In genomic region chr17:44087319-44087718, GRCh38 we compare ENCODE assay signal across 10 cellular contexts. TPM values are rescaled to one million over a fixed set of nuclear protein-coding genes. Genes with fewer than 3 reads are reported as not detected.
DNase-seq lines count a peak whose midpoint lies in the region; TF ChIP-seq lines count a peak whose summit lies in the region.
"Had no signal": no experiment of that assay in that cellular context is flagged by ENCODE, and none has a peak within 500 bp of the region (broad histone marks: within the 10 kb centered on the region; RNA-seq: fewer than 3 reads in every experiment).

No MANE protein-coding gene starts in this region.

- peaks cover 17% of the 10 kb centered on the region for H3F3A ChIP-seq in PC-9 (ENCODE audit: insufficient read depth, low read depth)

- TF ChIP-seq EP300 in stomach (IDR thresholded peaks at IDR 0.05): no peak

- H3K4me1 ChIP-seq in ACC112 (ENCODE audit: control insufficient read depth, insufficient read depth, low read length, unreplicated experiment) (peaks cover 21% of the 10 kb centered on the region), PC-9 (replicated peaks; ENCODE audit: insufficient read depth) (peaks cover 16% of the 10 kb centered on the region), iPS-20b (ENCODE audit: insufficient read depth, low read length) (peaks cover 17% of the 10 kb centered on the region), stomach (peaks cover 0 to 13% (median 6%) of the 10 kb centered on the region in 4 donors)

- peak overlapping the region; percentile 63 for H3K4me2 ChIP-seq in PC-9

- no peaks in the 10 kb centered on the region for H3K9me2 ChIP-seq in PC-9 (ENCODE audit: insufficient read depth)

- H2AFZ ChIP-seq in ACC112 (ENCODE audit: low read length, unreplicated experiment): no peak overlapping the region
- no peak overlapping the region for H2AFZ ChIP-seq in PC-9

- H3K9me3 ChIP-seq in PC-9 (ENCODE audit: insufficient read depth, low read depth) (no peaks in the 10 kb centered on the region), iPS-20b (ENCODE audit: insufficient read depth, low read depth, low read length) (no peaks in the 10 kb centered on the region), stomach (no peaks in the 10 kb centered on the region)
- H3K9me3 ChIP-seq: HAP-1 had no signal

- TF ChIP-seq CTCF in PC-9 (conservative IDR thresholded peaks at IDR 0.05) (no peak), stomach (IDR thresholded peaks at IDR 0.05) (no peak)

- 59 to 82% (median 64%) methylated on average over 7 to 8 of the region's 8 CpGs for WGBS in stomach, 5 donors

- H3K27me3 ChIP-seq in ACC112 (ENCODE audit: insufficient read depth, low read length) (no peaks in the 10 kb centered on the region), PC-9 (ENCODE audit: insufficient read depth, low read depth) (no peaks in the 10 kb centered on the region), iPS-20b (ENCODE audit: insufficient read depth, low read length) (no peaks in the 10 kb centered on the region), stomach (no peaks in the 10 kb centered on the region)

- CTCF ChIA-PET in PC-9 (lab: Charles Lee): interaction anchor here (0.6 kb wide), 1 partner anchor 24 kb away, joined by 22 read pairs; no protein-coding TSS in a partner anchor

- H4K20me1 ChIP-seq in PC-9 (ENCODE audit: insufficient read depth): no peaks in the 10 kb centered on the region

- H3K36me3 ChIP-seq in ACC112 (ENCODE audit: insufficient read depth, low read length) (no peaks in the 10 kb centered on the region), PC-9 (ENCODE audit: low read depth) (no peaks in the 10 kb centered on the region; the same call in 1 of the 2 replicates), iPS-20b (ENCODE audit: insufficient read depth, low read depth, low read length) (peaks cover 55% of the 10 kb centered on the region), stomach (peaks cover 68 to 94% (median 91%) of the 10 kb centered on the region in 4 donors)

- peak overlapping the region; percentile 76 for H3K27ac ChIP-seq in ACC112 (ENCODE audit: low read depth, low read length)
- H3K27ac ChIP-seq in PC-9: no peak overlapping the region
- H3K27ac ChIP-seq in iPS-20b (ENCODE audit: low read length): peak overlapping the region; percentile 18
- peak overlapping the region in 1 of 5 donors; percentile 14 for H3K27ac ChIP-seq in stomach

- DNase-seq in PC-9: no peak
- DNase-seq in HuH-7 (ENCODE audit: low spot score): no peak
- no peak for DNase-seq in stomach
- DNase-seq in NCI-H82 treated with DMSO at 0.1 percent for 48 hours (lab: John Stamatoyannopoulos, UW; ENCODE audit: unreplicated experiment): no peak
- DNase-seq: activated gamma-delta T cell, midbrain, NCI-H446 treated with DMSO at 0.1 percent for 48 hours had no signal

- peak overlapping the region; percentile 79 for H3K9ac ChIP-seq in iPS-20b (ENCODE audit: low read depth, low read length)

- H3K79me2 ChIP-seq in ACC112 (ENCODE audit: control insufficient read depth, insufficient read depth, low read length, unreplicated experiment) (no peaks in the 10 kb centered on the region), PC-9 (ENCODE audit: low read depth) (no peaks in the 10 kb centered on the region)

- no peak for TF ChIP-seq POLR2A in stomach (IDR thresholded peaks at IDR 0.05)

- POLR2A ChIA-PET in PC-9 (lab: Charles Lee; ENCODE audit: unreplicated experiment): interaction anchor here (0.6 kb wide), 3 partner anchors 8 to 470 kb away, joined by 3 to 15 read pairs (median 4); partner anchors contain the start of gene FZD2

- H3K4me3 ChIP-seq in ACC112 (ENCODE audit: low read depth, low read length) (peak overlapping the region; percentile 43; the same call in 1 of the 2 replicates), PC-9 (no peak overlapping the region), iPS-20b (ENCODE audit: low read length) (peak overlapping the region; percentile 58; the same call in 1 of the 2 replicates), stomach (no peak overlapping the region)
- H3K4me3 ChIP-seq: HAP-1 had no signal

- no TSS peak for BruUV-seq in PC-9 (replicated peaks; lab: Mats Ljungman, UMichigan)

- intact Hi-C loops in PC-9 (cut with micrococcal nuclease; ENCODE audit: unreplicated experiment) (loop anchor here (2.0 kb wide), 1 partner anchor 21 kb away; no protein-coding TSS in a partner anchor), stomach (cut with DNase I; ENCODE audit: low total_unique reads) (no loop called here)

RNA-seq across cellular contexts. Expression of gene G6PC3, which starts 16.8 kb away (rescaled TPM):
- total RNA-seq in PC-9 (2021) (69.3 and 70.9 TPM in 2 replicates), stomach (100 to 1,000 TPM in 1 of 5 donors, 10 to 100 TPM in 4; 10.5 to 132 (median 36.2) TPM)
- 10 to 100 TPM; 16.8 to 52.0 (median 44.1) TPM for polyA plus RNA-seq in stomach

RNA-seq across cellular contexts. Expression of gene LSM12, which starts 20.8 kb away (rescaled TPM):
- 60.9 and 62.7 TPM in 2 replicates for total RNA-seq in PC-9 (2021)
- 10 to 100 TPM; 19.8 to 34.5 (median 30.4) TPM for total RNA-seq in stomach
- polyA plus RNA-seq in stomach: 10 to 100 TPM; 25.4 to 30.7 (median 29.9) TPM

RNA-seq across cellular contexts. Expression of gene HDAC5, which starts 36.1 kb away (rescaled TPM):
- total RNA-seq in PC-9 (2021) (24.0 and 40.5 TPM in 2 replicates), stomach (100 to 1,000 TPM in 2 of 5 donors, 10 to 100 TPM in 3; 14.7 to 311 (median 58.0) TPM)
- 10 to 100 TPM; 13.3 to 19.3 (median 17.9) TPM for polyA plus RNA-seq in stomach

RNA-seq across cellular contexts. Expression of gene HROB, which starts 54.4 kb away (rescaled TPM):
- total RNA-seq in PC-9 (2021) (14.5 and 15.7 TPM in 2 replicates), stomach (1 to 10 TPM in 2 of 5 donors, under 1 TPM in 1, not detected in 2; 0.14 to 1.7 (median 1.3) TPM)
- 1 to 10 TPM in 1 of 3 donors, under 1 TPM in 2; 0.61 to 2.4 (median 0.62) TPM for polyA plus RNA-seq in stomach

Comparison
In these comparisons a context has a peak if more than half of its experiments do, and no peak if none do; other contexts are left out.
1. H3K4me3 ChIP-seq: peak in ACC112 (single experiment) and iPS-20b (single experiment); none in PC-9 (single experiment) and stomach (0 of 4).